1 cellular context compared by ENCODE assay signal in the genomic region with DNA sequence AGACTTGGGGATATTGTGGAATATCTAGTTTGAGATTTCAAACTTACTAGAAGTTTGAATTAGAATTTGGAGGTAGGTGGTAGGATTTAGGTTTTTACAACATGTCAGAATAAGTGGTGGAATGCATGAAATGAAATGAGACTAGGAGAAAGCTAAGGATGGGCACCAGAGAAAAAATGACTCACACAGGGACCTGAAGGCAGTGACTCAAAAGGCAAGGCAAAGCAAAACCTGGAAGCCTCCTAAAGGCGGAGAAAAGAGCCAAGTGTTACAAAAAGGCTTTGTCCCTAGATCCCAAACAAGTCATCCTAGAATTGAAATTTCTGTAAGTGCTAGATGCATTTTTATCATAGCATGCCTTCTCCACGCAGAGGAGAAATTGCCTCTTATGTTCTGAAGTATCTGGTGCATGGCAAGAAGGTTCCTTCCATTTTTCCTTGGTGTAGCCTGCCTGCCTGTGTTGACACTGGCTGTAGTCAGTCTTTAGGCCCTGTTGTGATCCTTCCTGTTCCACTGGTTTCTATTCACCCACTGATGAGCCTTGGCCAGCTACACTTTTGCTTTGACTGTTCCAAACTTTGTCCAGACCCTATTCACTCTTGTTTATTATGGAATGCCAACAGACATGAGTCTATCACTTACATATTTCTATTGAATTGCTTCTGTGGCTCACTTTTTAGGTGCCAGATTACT.
A peak's percentile ranks its signal among the peaks of the same experiment; 100 is the strongest.
TF ChIP-seq lines count a peak whose summit lies in the region.

No MANE protein-coding gene starts in this region.

TF ChIP-seq in SK-N-SH, 30 proteins besides CTCF, POLR2A, EP300 and RAD21 (continued from another document):
- TF ChIP-seq, protein P1, sequence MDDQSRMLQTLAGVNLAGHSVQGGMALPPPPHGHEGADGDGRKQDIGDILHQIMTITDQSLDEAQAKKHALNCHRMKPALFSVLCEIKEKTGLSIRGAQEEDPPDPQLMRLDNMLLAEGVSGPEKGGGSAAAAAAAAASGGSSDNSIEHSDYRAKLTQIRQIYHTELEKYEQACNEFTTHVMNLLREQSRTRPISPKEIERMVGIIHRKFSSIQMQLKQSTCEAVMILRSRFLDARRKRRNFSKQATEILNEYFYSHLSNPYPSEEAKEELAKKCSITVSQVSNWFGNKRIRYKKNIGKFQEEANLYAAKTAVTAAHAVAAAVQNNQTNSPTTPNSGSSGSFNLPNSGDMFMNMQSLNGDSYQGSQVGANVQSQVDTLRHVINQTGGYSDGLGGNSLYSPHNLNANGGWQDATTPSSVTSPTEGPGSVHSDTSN (IDR thresholded peaks at IDR 0.05) = peak; percentile 63
TF ChIP-seq in SK-N-SH: peak in this region for 6.
